ENCODE assay signal across 29 cellular contexts in the genomic region with DNA sequence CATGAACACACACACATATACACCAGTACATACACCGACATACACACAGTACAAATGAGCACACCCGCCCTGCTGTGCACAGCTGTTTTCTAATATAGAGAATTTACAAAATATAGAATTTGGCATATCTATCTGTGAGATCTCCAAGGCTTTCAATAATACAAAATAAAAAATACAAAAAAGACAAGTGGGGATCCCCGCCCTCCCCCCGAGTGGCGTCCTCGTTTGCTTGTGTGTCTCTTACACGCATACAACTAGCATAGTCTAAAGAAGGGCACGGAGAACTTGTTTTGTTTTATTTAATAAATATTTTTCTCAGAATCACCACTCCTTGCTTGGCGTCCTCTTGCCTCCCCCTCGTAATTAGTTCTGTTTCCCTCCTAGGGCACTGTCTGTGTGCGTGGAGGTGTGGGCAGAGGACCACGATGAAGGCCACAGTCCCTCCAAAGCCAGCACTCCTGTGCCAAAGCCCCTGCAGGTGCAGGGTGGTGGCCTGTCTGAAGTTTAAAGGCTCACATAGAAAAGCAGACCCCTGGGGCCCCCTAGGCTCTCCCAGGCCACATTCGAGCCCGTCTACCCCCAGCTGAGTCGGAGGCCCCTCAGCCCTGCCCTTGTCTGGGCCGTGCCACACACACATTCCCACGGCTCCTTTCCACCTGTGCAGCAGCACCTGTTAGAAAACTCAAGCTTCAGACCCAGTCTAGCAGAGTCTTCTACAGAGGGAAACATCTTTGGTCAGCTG.
"Had no signal": no experiment of that assay in that cellular context is flagged by ENCODE, and none has a peak within 500 bp of the region (broad histone marks: within the 10 kb centered on the region; RNA-seq: fewer than 3 reads in every experiment).

No MANE protein-coding gene starts in this region.

- H3K36me3 ChIP-seq: adrenal gland, Peyer's patch, WERI-Rb-1 had no signal

- H3K36me3 Mint-ChIP-seq: activated naive CD4-positive, alpha-beta T cell treated with anti-CD3 and anti-CD28 coated beads, Interleukin-2, amount 50 U/mL, for 72 hours had no signal

- H3K4me1 ChIP-seq: adrenal gland, Peyer's patch had no signal

- H3K9me3 Mint-ChIP-seq: activated CD4-positive, alpha-beta T cell treated with anti-CD3 and anti-CD28 coated beads, Interleukin-2, amount 10 ng/mL, durations not matched to agents 24 days and 14 days; activated CD8-positive, alpha-beta T cell treated with anti-CD3 and anti-CD28 coated beads for 36 hours; activated naive CD4-positive, alpha-beta T cell treated with anti-CD3 and anti-CD28 coated beads for 36 hours; activated naive CD4-positive, alpha-beta T cell treated with anti-CD3 and anti-CD28 coated beads, Interleukin-2, amount 50 U/mL, for 72 hours; activated T-cell treated with anti-CD3 and anti-CD28 coated beads, Interleukin-2, amount 50 U/mL, for 4 hours; activated T-helper 1 cell treated with anti-CD3 and anti-CD28 coated beads, Interleukin-12 subunit alpha, Interleukin-12 subunit beta, Interleukin-2, Interleukin-4 antibody, amounts not matched to agents 30 ng/mL and 10 ng/mL and 1 ng/mL, durations not matched to agents 14 hours and 24 hours and 36 hours; brain had no signal

- H3K27me3 Mint-ChIP-seq: activated CD4-positive, alpha-beta T cell treated with anti-CD3 and anti-CD28 coated beads, Interleukin-2, amount 10 ng/mL, durations not matched to agents 24 days and 14 days; activated CD8-positive, alpha-beta T cell treated with anti-CD3 and anti-CD28 coated beads for 36 hours; brain had no signal

- H3K4me3 ChIP-seq: adrenal gland, Peyer's patch had no signal

- ATAC-seq: activated CD8-positive, alpha-beta T cell treated with anti-CD3 and anti-CD28 coated beads for 36 hours; activated naive CD4-positive, alpha-beta T cell treated with anti-CD3 and anti-CD28 coated beads, Interleukin-2, amount 50 U/mL, for 72 hours; activated T-cell treated with anti-CD3 and anti-CD28 coated beads, Interleukin-2, amount 50 U/mL, for 4 hours had no signal

- H3K4me3 Mint-ChIP-seq: activated CD4-positive, alpha-beta T cell treated with anti-CD3 and anti-CD28 coated beads, Interleukin-2, amount 10 ng/mL, durations not matched to agents 24 days and 14 days; activated CD8-positive, alpha-beta T cell treated with anti-CD3 and anti-CD28 coated beads for 36 hours; activated naive CD4-positive, alpha-beta T cell treated with anti-CD3 and anti-CD28 coated beads for 36 hours; activated T-cell treated with anti-CD3 and anti-CD28 coated beads, Interleukin-2, amount 50 U/mL, for 4 hours; activated T-helper 1 cell treated with anti-CD3 and anti-CD28 coated beads, Interleukin-12 subunit alpha, Interleukin-12 subunit beta, Interleukin-2, Interleukin-4 antibody, amounts not matched to agents 30 ng/mL and 10 ng/mL and 1 ng/mL, durations not matched to agents 14 hours and 24 hours and 36 hours; brain had no signal

- H3K9me3 ChIP-seq: adrenal gland, Peyer's patch had no signal

- H3K27me3 ChIP-seq: adrenal gland, Peyer's patch had no signal

- H3K27ac Mint-ChIP-seq: activated CD4-positive, alpha-beta T cell treated with anti-CD3 and anti-CD28 coated beads, Interleukin-2, amount 10 ng/mL, durations not matched to agents 24 days and 14 days; activated CD8-positive, alpha-beta T cell treated with anti-CD3 and anti-CD28 coated beads for 36 hours; activated naive CD4-positive, alpha-beta T cell treated with anti-CD3 and anti-CD28 coated beads for 36 hours; activated naive CD4-positive, alpha-beta T cell treated with anti-CD3 and anti-CD28 coated beads, Interleukin-2, amount 50 U/mL, for 72 hours; activated T-helper 1 cell treated with anti-CD3 and anti-CD28 coated beads, Interleukin-12 subunit alpha, Interleukin-12 subunit beta, Interleukin-2, Interleukin-4 antibody, amounts not matched to agents 30 ng/mL and 10 ng/mL and 1 ng/mL, durations not matched to agents 14 hours and 24 hours and 36 hours; brain had no signal

- DNase-seq: activated CD4-positive, alpha-beta T cell treated with anti-CD3 and anti-CD28 coated beads, Interleukin-2, amount 10 ng/mL, durations not matched to agents 24 days and 14 days; activated CD4-positive, alpha-beta T cell treated with anti-CD3 and anti-CD28 coated beads, Interleukin-2, amount 50 U/mL, for 4 hours; activated CD8-positive, alpha-beta memory T cell treated with anti-CD3 and anti-CD28 coated beads, Interleukin-2, amount 50 U/mL, for 4 hours; activated CD8-positive, alpha-beta T cell treated with anti-CD3 and anti-CD28 coated beads for 36 hours; activated gamma-delta T cell treated with Interleukin-2 at 50 U/mL for 16 hours; activated naive CD4-positive, alpha-beta T cell treated with anti-CD3 and anti-CD28 coated beads for 36 hours; activated T-cell treated with anti-CD3 and anti-CD28 coated beads for 4 hours; activated T-cell treated with anti-CD3 and anti-CD28 coated beads, Interleukin-2, amount 50 U/mL, for 4 hours; central memory CD4-positive, alpha-beta T cell; NCI-H1092 treated with DMSO at 0.1 percent for 48 hours; NCI-H1417; NCI-H146; NCI-H187; NCI-H2029 treated with DMSO at 0.1 percent for 48 hours; NCI-H2107; NCI-H2171; NCI-H510A; NCI-H526; NCI-H748 treated with DMSO at 0.1 percent for 48 hours; NK-92 treated with Interleukin-12 subunit alpha and Interleukin-12 subunit beta, amount 100 ng/mL, for 24 hours; PC-3; Peyer's patch; SIG-M5; T1000; WERI-Rb-1 had no signal

- H3K27ac ChIP-seq: adrenal gland, Peyer's patch, WERI-Rb-1 had no signal

- H3K4me1 Mint-ChIP-seq: activated CD4-positive, alpha-beta T cell treated with anti-CD3 and anti-CD28 coated beads, Interleukin-2, amount 10 ng/mL, durations not matched to agents 24 days and 14 days; brain had no signal
